In the genomic region with DNA sequence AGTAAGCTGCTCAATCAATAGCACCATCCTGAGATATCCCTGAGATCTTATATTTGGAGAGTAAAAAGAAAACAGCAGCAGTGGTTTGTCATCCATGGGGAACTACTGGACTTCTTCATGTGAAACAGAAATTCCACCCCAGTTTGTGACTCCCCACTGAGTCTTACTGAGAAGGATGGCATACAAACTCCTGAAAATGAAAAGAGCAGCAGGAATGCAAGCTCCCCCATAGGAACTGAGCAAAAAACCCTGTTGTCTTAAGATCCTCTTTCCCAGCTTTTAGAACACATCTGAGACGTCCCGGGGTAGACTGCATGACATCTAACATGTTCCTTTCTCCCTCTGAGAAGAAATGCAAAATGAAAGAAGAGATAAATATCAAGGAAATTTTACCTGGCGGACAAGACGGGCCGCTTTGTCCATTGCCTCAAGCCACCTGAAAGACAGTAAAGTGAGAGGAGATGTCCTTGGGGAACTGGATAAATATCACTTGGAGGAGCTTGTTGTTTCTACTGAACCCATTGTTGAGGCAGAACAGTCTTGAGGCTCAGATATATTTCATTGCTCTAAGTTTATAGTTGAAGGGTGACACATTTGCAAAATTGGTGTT, we compare ENCODE assay signal across 21 cellular contexts.
"Had no signal": no experiment of that assay in that cellular context is flagged by ENCODE, and none has a peak within 500 bp of the region (broad histone marks: within the 10 kb centered on the region; RNA-seq: fewer than 3 reads in every experiment).

No MANE protein-coding gene starts in this region.

- ATAC-seq: activated naive CD8-positive, alpha-beta T cell treated with anti-CD3 and anti-CD28 coated beads, Interleukin-2, amount 50 U/mL, for 24 hours; activated T-helper 17 cell treated with anti-CD3 and anti-CD28 coated beads, Interleukin-2, amount 50 U/mL, for 72 hours; heart right ventricle; left ventricle myocardium superior; naive thymus-derived CD4-positive, alpha-beta T cell; stimulated activated naive B cell treated with anti-CD40 and anti-IgM and Interleukin-4, amounts not matched to agents 10 μg/mL and 1 μg/mL and 100 μg/mL, for 72 hours had no signal

- H3K27ac ChIP-seq: esophagus muscularis mucosa, heart right ventricle, sigmoid colon had no signal

- H3K27me3 ChIP-seq: breast epithelium, esophagus muscularis mucosa, heart right ventricle, sigmoid colon, spleen had no signal

- H3K4me3 ChIP-seq: esophagus muscularis mucosa, heart right ventricle, sigmoid colon, spleen had no signal

- H3K4me1 ChIP-seq: breast epithelium, esophagus muscularis mucosa, sigmoid colon had no signal

- H3K4me3 Mint-ChIP-seq: activated CD4-positive, alpha-beta memory T cell treated with anti-CD3 and anti-CD28 coated beads, Interleukin-2, amount 10 ng/mL, durations not matched to agents 7 days and 5 days; activated naive CD4-positive, alpha-beta T cell treated with anti-CD3 and anti-CD28 coated beads for 36 hours; activated naive CD8-positive, alpha-beta T cell treated with anti-CD3 and anti-CD28 coated beads, Interleukin-2, amount 50 U/mL, for 24 hours; activated T-helper 17 cell treated with anti-CD3 and anti-CD28 coated beads, Interleukin-2, amount 50 U/mL, for 72 hours; memory B cell; naive thymus-derived CD4-positive, alpha-beta T cell; stimulated activated naive B cell treated with anti-CD40 and anti-IgM and Interleukin-4, amounts not matched to agents 10 μg/mL and 1 μg/mL and 100 μg/mL, for 72 hours had no signal

- H3K36me3 Mint-ChIP-seq: memory B cell; stimulated activated naive B cell treated with anti-CD40 and anti-IgM and Interleukin-4, amounts not matched to agents 10 μg/mL and 1 μg/mL and 100 μg/mL, for 72 hours had no signal

- H3K9me3 ChIP-seq: breast epithelium, esophagus muscularis mucosa, sigmoid colon had no signal

- H3K27ac Mint-ChIP-seq: activated CD4-positive, alpha-beta memory T cell treated with anti-CD3 and anti-CD28 coated beads, Interleukin-2, amount 10 ng/mL, durations not matched to agents 7 days and 5 days; activated naive CD4-positive, alpha-beta T cell treated with anti-CD3 and anti-CD28 coated beads for 36 hours; activated naive CD8-positive, alpha-beta T cell treated with anti-CD3 and anti-CD28 coated beads, Interleukin-2, amount 50 U/mL, for 24 hours; activated T-helper 17 cell treated with anti-CD3 and anti-CD28 coated beads, Interleukin-2, amount 50 U/mL, for 72 hours; naive thymus-derived CD4-positive, alpha-beta T cell; stimulated activated naive B cell treated with anti-CD40 and anti-IgM and Interleukin-4, amounts not matched to agents 10 μg/mL and 1 μg/mL and 100 μg/mL, for 72 hours had no signal

- DNase-seq: activated CD4-positive, alpha-beta memory T cell treated with anti-CD3 and anti-CD28 coated beads, Interleukin-2, amount 10 ng/mL, durations not matched to agents 7 days and 5 days; activated CD4-positive, alpha-beta T cell treated with anti-CD3 and anti-CD28 coated beads for 48 hours; activated CD4-positive, CD25-positive, alpha-beta regulatory T cell; activated naive CD4-positive, alpha-beta T cell treated with anti-CD3 and anti-CD28 coated beads for 36 hours; activated naive CD8-positive, alpha-beta T cell treated with anti-CD3 and anti-CD28 coated beads, Interleukin-2, amount 50 U/mL, for 24 hours; activated T-cell treated with anti-CD3 and anti-CD28 coated beads, Interleukin-2, amount 50 U/mL, for 1 hour; anterior cingulate cortex; cortex of kidney; effector CD4-positive, alpha-beta T cell; heart right ventricle; left ventricle myocardium superior; naive thymus-derived CD4-positive, alpha-beta T cell; posterior cingulate gyrus; sigmoid colon; spleen; stimulated activated naive B cell treated with anti-CD40 and anti-IgM and Interleukin-4, amounts not matched to agents 10 μg/mL and 1 μg/mL and 100 μg/mL, for 72 hours; SW 1271 had no signal

- H3K36me3 ChIP-seq: breast epithelium, esophagus muscularis mucosa, heart right ventricle, sigmoid colon, spleen had no signal

- H3K9me3 Mint-ChIP-seq: activated CD4-positive, alpha-beta memory T cell treated with anti-CD3 and anti-CD28 coated beads, Interleukin-2, amount 10 ng/mL, durations not matched to agents 7 days and 5 days; activated naive CD8-positive, alpha-beta T cell treated with anti-CD3 and anti-CD28 coated beads, Interleukin-2, amount 50 U/mL, for 24 hours; activated T-helper 17 cell treated with anti-CD3 and anti-CD28 coated beads, Interleukin-2, amount 50 U/mL, for 72 hours; memory B cell had no signal

- H3K27me3 Mint-ChIP-seq: activated T-helper 17 cell treated with anti-CD3 and anti-CD28 coated beads, Interleukin-2, amount 50 U/mL, for 72 hours; stimulated activated naive B cell treated with anti-CD40 and anti-IgM and Interleukin-4, amounts not matched to agents 10 μg/mL and 1 μg/mL and 100 μg/mL, for 72 hours had no signal

- H3K4me1 Mint-ChIP-seq: activated naive CD8-positive, alpha-beta T cell treated with anti-CD3 and anti-CD28 coated beads, Interleukin-2, amount 50 U/mL, for 24 hours; activated T-helper 17 cell treated with anti-CD3 and anti-CD28 coated beads, Interleukin-2, amount 50 U/mL, for 72 hours had no signal
